ENCODE assay signal across 18 cellular contexts in genomic region chr3:112007641-112008040, GRCh38. TPM values are rescaled to one million over a fixed set of nuclear protein-coding genes. Genes with fewer than 3 reads are reported as not detected.
DNase-seq lines count a peak whose midpoint lies in the region; ATAC-seq and TF ChIP-seq lines count a peak whose summit lies in the region.
"Had no signal": no experiment of that assay in that cellular context is flagged by ENCODE, and none has a peak within 500 bp of the region (broad histone marks: within the 10 kb centered on the region; RNA-seq: fewer than 3 reads in every experiment).

No MANE protein-coding gene starts in this region.

- peak; percentile 37 to 79 for ATAC-seq in right cardiac atrium
- ATAC-seq in activated CD8-positive, alpha-beta memory T cell treated with anti-CD3 and anti-CD28 coated beads, Interleukin-2, amount 10 ng/mL, durations not matched to agents 7 days and 5 days = no peak
- ATAC-seq: activated naive CD8-positive, alpha-beta T cell treated with anti-CD3 and anti-CD28 coated beads, Interleukin-2, amount 50 U/mL, for 24 hours; stimulated activated naive CD8-positive, alpha-beta T cell treated with anti-CD3 and anti-CD28 coated beads, Interleukin-15, amount 100 ng/mL, for 72 hours had no signal

- peak overlapping the region in 1 of 5 experiments; percentile 36 for H3K4me3 Mint-ChIP-seq in brain
- H3K4me3 Mint-ChIP-seq in activated CD8-positive, alpha-beta memory T cell treated with anti-CD3 and anti-CD28 coated beads, Interleukin-2, amount 10 ng/mL, durations not matched to agents 7 days and 5 days = no peak overlapping the region
- H3K4me3 Mint-ChIP-seq: activated naive CD8-positive, alpha-beta T cell treated with anti-CD3 and anti-CD28 coated beads, Interleukin-2, amount 50 U/mL, for 24 hours; activated T-helper 1 cell treated with anti-CD3 and anti-CD28 coated beads, Interleukin-12 subunit alpha, Interleukin-12 subunit beta, Interleukin-2, Interleukin-4 antibody, amounts not matched to agents 30 ng/mL and 10 ng/mL and 1 ng/mL, durations not matched to agents 14 hours and 24 hours and 36 hours; stimulated activated naive CD8-positive, alpha-beta T cell treated with anti-CD3 and anti-CD28 coated beads, Interleukin-15, amount 100 ng/mL, for 72 hours had no signal

- H4K20me1 ChIP-seq in hepatocyte (ENCODE audit: insufficient read depth, poor library complexity, severe bottlenecking) = no peaks in the 10 kb centered on the region

- H3K9me2 ChIP-seq in hepatocyte (replicated peaks; ENCODE audit: insufficient read depth) = no peaks in the 10 kb centered on the region

- DNase-seq in A673 (ENCODE audit: low spot score) = peak; percentile 55
- peak; percentile 47 for DNase-seq in GM03348 (ENCODE audit: low spot score)
- DNase-seq in right cardiac atrium = peak; percentile 38 to 75 (median 72)
- DNase-seq in NCI-H2227 (lab: John Stamatoyannopoulos, UW; ENCODE audit: unreplicated experiment) = no peak
- no peak for DNase-seq in activated CD8-positive, alpha-beta memory T cell treated with anti-CD3 and anti-CD28 coated beads, Interleukin-2, amount 10 ng/mL, durations not matched to agents 7 days and 5 days
- no peak for DNase-seq in NCI-H1694 (lab: John Stamatoyannopoulos, UW)
- no peak for DNase-seq in hepatocyte (ENCODE audit: low spot score)
- DNase-seq: activated CD4-positive, alpha-beta T cell treated with anti-CD3 and anti-CD28 coated beads, Interleukin-2, amount 50 U/mL, for 48 hours; activated naive CD8-positive, alpha-beta T cell treated with anti-CD3 and anti-CD28 coated beads, Interleukin-2, amount 50 U/mL, for 24 hours; BE2C; erythroblast; KBM-7; stimulated activated naive CD8-positive, alpha-beta T cell treated with anti-CD3 and anti-CD28 coated beads, Interleukin-15, amount 100 ng/mL, for 72 hours had no signal

- POLR2A ChIA-PET in A673 (lab: Charles Lee; ENCODE audit: low non-redundant PET) = no interaction called here

- H3K4me2 ChIP-seq in hepatocyte = no peak overlapping the region

- H3K4me1 ChIP-seq in A673 (ENCODE audit: insufficient read depth, low read length, poor library complexity, severe bottlenecking) (peaks cover 31% of the 10 kb centered on the region), right cardiac atrium (ENCODE audit: control insufficient read depth, insufficient read depth, low read length) (peaks cover 5% of the 10 kb centered on the region), hepatocyte (ENCODE audit: insufficient read depth) (peaks cover 4% of the 10 kb centered on the region)

- H3K27ac Mint-ChIP-seq in brain = peak overlapping the region in 3 of 5 experiments; percentile 8 to 85 (median 37)
- no peak overlapping the region for H3K27ac Mint-ChIP-seq in activated CD8-positive, alpha-beta memory T cell treated with anti-CD3 and anti-CD28 coated beads, Interleukin-2, amount 10 ng/mL, durations not matched to agents 7 days and 5 days
- H3K27ac Mint-ChIP-seq: activated naive CD8-positive, alpha-beta T cell treated with anti-CD3 and anti-CD28 coated beads, Interleukin-2, amount 50 U/mL, for 24 hours; activated T-helper 1 cell treated with anti-CD3 and anti-CD28 coated beads, Interleukin-12 subunit alpha, Interleukin-12 subunit beta, Interleukin-2, Interleukin-4 antibody, amounts not matched to agents 30 ng/mL and 10 ng/mL and 1 ng/mL, durations not matched to agents 14 hours and 24 hours and 36 hours; stimulated activated naive CD8-positive, alpha-beta T cell treated with anti-CD3 and anti-CD28 coated beads, Interleukin-15, amount 100 ng/mL, for 72 hours had no signal

- H3K27ac ChIP-seq in A673 (ENCODE audit: low read depth, low read length, poor library complexity, severe bottlenecking) (no peak overlapping the region), right cardiac atrium (ENCODE audit: low read length) (no peak overlapping the region), hepatocyte (no peak overlapping the region)
- H3K27ac ChIP-seq: coronary artery had no signal

- no peak overlapping the region for H3K4me3 ChIP-seq in A673 (ENCODE audit: low read depth, low read length, poor library complexity, severe bottlenecking)
- H3K4me3 ChIP-seq in right cardiac atrium (ENCODE audit: low read length) = no peak overlapping the region
- no peak overlapping the region for H3K4me3 ChIP-seq in hepatocyte
- H3K4me3 ChIP-seq: coronary artery had no signal

- BruUV-seq in A673 (replicated peaks; lab: Mats Ljungman, UMichigan) = no TSS peak

- H3K27me3 ChIP-seq in A673 (replicated peaks; ENCODE audit: insufficient read depth, low read depth, low read length, poor library complexity) = no peaks in the 10 kb centered on the region
- H3K27me3 ChIP-seq in right cardiac atrium (ENCODE audit: control insufficient read depth, insufficient read depth) = no peaks in the 10 kb centered on the region
- H3K27me3 ChIP-seq in hepatocyte = no peaks in the 10 kb centered on the region
- H3K27me3 ChIP-seq: BE2C had no signal

- H3K27me3 Mint-ChIP-seq in brain = no peaks in the 10 kb centered on the region
- no peaks in the 10 kb centered on the region for H3K27me3 Mint-ChIP-seq in activated CD8-positive, alpha-beta memory T cell treated with anti-CD3 and anti-CD28 coated beads, Interleukin-2, amount 10 ng/mL, durations not matched to agents 7 days and 5 days
- H3K27me3 Mint-ChIP-seq: activated naive CD8-positive, alpha-beta T cell treated with anti-CD3 and anti-CD28 coated beads, Interleukin-2, amount 50 U/mL, for 24 hours; stimulated activated naive CD8-positive, alpha-beta T cell treated with anti-CD3 and anti-CD28 coated beads, Interleukin-15, amount 100 ng/mL, for 72 hours had no signal

- peaks cover 58% of the 10 kb centered on the region for H3K36me3 Mint-ChIP-seq in brain
- no peaks in the 10 kb centered on the region for H3K36me3 Mint-ChIP-seq in activated CD8-positive, alpha-beta memory T cell treated with anti-CD3 and anti-CD28 coated beads, Interleukin-2, amount 10 ng/mL, durations not matched to agents 7 days and 5 days

- TF ChIP-seq CTCF in A673 (conservative IDR thresholded peaks at IDR 0.05; ENCODE audit: low read depth, low read length) (no peak), brain (conservative IDR thresholded peaks at IDR 0.05) (no peak), hepatocyte (IDR thresholded peaks at IDR 0.05; ENCODE audit: poor library complexity) (no peak)

- H3K79me2 ChIP-seq in hepatocyte = no peaks in the 10 kb centered on the region

- peaks cover 95% of the 10 kb centered on the region for H3K4me1 Mint-ChIP-seq in brain
- H3K4me1 Mint-ChIP-seq in activated CD8-positive, alpha-beta memory T cell treated with anti-CD3 and anti-CD28 coated beads, Interleukin-2, amount 10 ng/mL, durations not matched to agents 7 days and 5 days = peaks cover 22% of the 10 kb centered on the region

- CTCF ChIA-PET in A673 (lab: Charles Lee) = interaction anchor here (0.9 to 1.0 kb wide), 2 partner anchors 19 to 292 kb away, joined by 3 read pairs; no protein-coding TSS in a partner anchor
- CTCF ChIA-PET in activated CD8-positive, alpha-beta memory T cell treated with anti-CD3 and anti-CD28 coated beads, Interleukin-2, amount 10 ng/mL, durations not matched to agents 7 days and 5 days (lab: Charles Lee) = interaction anchor here (1.0 to 2.4 kb wide), 6 partner anchors 16 to 104 kb away, joined by 3 to 8 read pairs (median 6); partner anchors contain the start of gene ABHD10

- no peak overlapping the region for H2AFZ ChIP-seq in hepatocyte

- H3K9me3 Mint-ChIP-seq in brain = no peaks in the 10 kb centered on the region
- no peaks in the 10 kb centered on the region for H3K9me3 Mint-ChIP-seq in activated CD8-positive, alpha-beta memory T cell treated with anti-CD3 and anti-CD28 coated beads, Interleukin-2, amount 10 ng/mL, durations not matched to agents 7 days and 5 days (ENCODE audit: low read depth)
- H3K9me3 Mint-ChIP-seq: activated naive CD8-positive, alpha-beta T cell treated with anti-CD3 and anti-CD28 coated beads, Interleukin-2, amount 50 U/mL, for 24 hours; activated T-helper 1 cell treated with anti-CD3 and anti-CD28 coated beads, Interleukin-12 subunit alpha, Interleukin-12 subunit beta, Interleukin-2, Interleukin-4 antibody, amounts not matched to agents 30 ng/mL and 10 ng/mL and 1 ng/mL, durations not matched to agents 14 hours and 24 hours and 36 hours; stimulated activated naive CD8-positive, alpha-beta T cell treated with anti-CD3 and anti-CD28 coated beads, Interleukin-15, amount 100 ng/mL, for 72 hours had no signal

- H3K36me3 ChIP-seq in A673 (ENCODE audit: insufficient read depth, low read length, poor library complexity, severe bottlenecking) (no peaks in the 10 kb centered on the region), hepatocyte (replicated peaks; ENCODE audit: insufficient read depth, low read depth) (no peaks in the 10 kb centered on the region)
- H3K36me3 ChIP-seq: BE2C had no signal

- 16% methylated on average over 1 of the region's 1 CpG for WGBS in right cardiac atrium
- WGBS in hepatocyte (ENCODE audit: low lambda C conversion rate, missing lambda C conversion rate) = 73% methylated on average over 1 of the region's 1 CpG

- intact Hi-C loops in A673 (cut with micrococcal nuclease; ENCODE audit: unreplicated experiment) (no loop called here), right cardiac atrium (cut with DNase I) (no loop called here)

- no peaks in the 10 kb centered on the region for H3K9me3 ChIP-seq in A673 (ENCODE audit: low read depth, low read length, poor library complexity, severe bottlenecking)
- H3K9me3 ChIP-seq in right cardiac atrium (ENCODE audit: control insufficient read depth, low read length) = no peaks in the 10 kb centered on the region
- H3K9me3 ChIP-seq in hepatocyte (ENCODE audit: low read depth) = no peaks in the 10 kb centered on the region
- H3K9me3 ChIP-seq: BE2C had no signal

RNA-seq across cellular contexts. Expression of gene TAGLN3, which starts 8.9 kb away (rescaled TPM):
- 0.37 TPM in 1 of 2 replicates, not detected in the other for total RNA-seq in A673 (2021)
- polyA plus RNA-seq in brain (ENCODE audit: insufficient read depth, low read depth, low replicate concordance) = 1,344 TPM
- under 1 TPM in 3 of 4 donors, not detected in 1; 0.28 to 0.74 (median 0.53) TPM for total RNA-seq in right cardiac atrium
- polyA plus RNA-seq in right cardiac atrium = 0.52 TPM
- total RNA-seq in activated CD8-positive, alpha-beta memory T cell treated with anti-CD3 and anti-CD28 coated beads, Interleukin-2, amount 10 ng/mL, durations not matched to agents 7 days and 5 days = not detected
- 1.9 and 2.1 TPM in 2 replicates for total RNA-seq in hepatocyte
- 0.51 and 1.9 TPM in 2 replicates for polyA plus RNA-seq in hepatocyte
- total RNA-seq: NCI-H460, OCI-LY7 had no signal

RNA-seq across cellular contexts. Expression of gene TMPRSS7, which starts 26.9 kb away (rescaled TPM):
- not detected in 2 replicates for total RNA-seq in A673 (2021)
- polyA plus RNA-seq in brain (ENCODE audit: insufficient read depth, low read depth, low replicate concordance) = not detected
- total RNA-seq in right cardiac atrium = not detected
- not detected for polyA plus RNA-seq in right cardiac atrium
- not detected for total RNA-seq in activated CD8-positive, alpha-beta memory T cell treated with anti-CD3 and anti-CD28 coated beads, Interleukin-2, amount 10 ng/mL, durations not matched to agents 7 days and 5 days
- 0.24 TPM in 1 of 2 replicates, not detected in the other for total RNA-seq in hepatocyte
- polyA plus RNA-seq in hepatocyte = 0.06 TPM in 1 of 2 replicates, not detected in the other
- total RNA-seq: activated T-helper 1 cell treated with anti-CD3 and anti-CD28 coated beads, Interleukin-12 subunit alpha, Interleukin-12 subunit beta, Interleukin-2, Interleukin-4 antibody, amounts not matched to agents 30 ng/mL and 10 ng/mL and 1 ng/mL, durations not matched to agents 14 hours and 24 hours and 36 hours; OCI-LY7 had no signal

RNA-seq across cellular contexts. Expression of gene ABHD10, which starts 28.8 kb away (rescaled TPM):
- total RNA-seq in A673 (2021) = 39.7 and 40.7 TPM in 2 replicates
- 37.4 TPM for polyA plus RNA-seq in brain (ENCODE audit: insufficient read depth, low read depth, low replicate concordance)
- total RNA-seq in right cardiac atrium = 10 to 100 TPM; 26.3 to 39.0 (median 31.1) TPM
- 23.5 TPM for polyA plus RNA-seq in right cardiac atrium
- total RNA-seq in activated CD8-positive, alpha-beta memory T cell treated with anti-CD3 and anti-CD28 coated beads, Interleukin-2, amount 10 ng/mL, durations not matched to agents 7 days and 5 days = 10 to 100 TPM; 45.2 to 50.7 TPM
- 34.2 and 36.2 TPM in 2 replicates for total RNA-seq in hepatocyte
- 18.0 and 25.6 TPM in 2 replicates for polyA plus RNA-seq in hepatocyte

Comparison
In these comparisons a context has a peak if more than half of its experiments do, and no peak if none do; other contexts are left out.
1. DNase-seq: peak in A673 (single experiment), GM03348 (single experiment) and right cardiac atrium (3 of 3); none in NCI-H2227 (single experiment), activated CD8-positive, alpha-beta memory T cell treated with anti-CD3 and anti-CD28 coated beads, Interleukin-2, amount 10 ng/mL, durations not matched to agents 7 days and 5 days (single experiment), NCI-H1694 (single experiment) and hepatocyte (single experiment).